Comparison of ENCODE assay signal across 9 cellular contexts in the genomic region with DNA sequence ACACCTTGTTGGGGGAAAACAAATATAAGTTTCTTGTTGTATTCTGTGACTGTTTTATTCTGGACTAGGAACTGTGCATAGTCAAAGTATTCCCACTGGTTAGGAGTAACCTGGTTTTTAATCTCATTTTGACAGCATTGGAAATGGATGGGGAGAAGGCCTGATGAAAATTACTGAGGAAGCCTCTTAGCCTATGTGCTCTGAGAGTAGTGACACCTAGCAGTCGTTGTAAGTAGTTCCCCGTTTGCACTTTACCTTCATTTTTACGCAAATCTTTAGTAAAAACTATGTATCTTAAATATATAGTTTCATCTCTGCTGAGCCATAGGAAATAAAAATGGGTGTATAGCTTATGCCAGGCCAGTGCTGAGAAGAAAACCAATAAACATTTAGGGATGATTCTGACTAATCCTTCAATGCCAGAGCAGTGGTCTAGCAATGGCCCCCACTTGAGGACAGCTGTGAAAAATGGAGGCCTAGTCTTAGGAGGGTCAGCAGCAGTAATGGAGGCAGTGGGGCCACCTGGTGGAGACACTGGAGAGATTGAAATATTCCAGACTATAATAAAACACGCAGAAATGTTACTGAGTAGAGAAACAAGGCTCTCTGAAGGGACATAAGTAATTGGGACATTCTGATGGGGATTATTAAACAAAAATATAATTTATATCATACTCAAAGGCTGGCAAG.
DNase-seq lines count a peak whose midpoint lies in the region; ATAC-seq and TF ChIP-seq lines count a peak whose summit lies in the region.
"Had no signal": no experiment of that assay in that cellular context is flagged by ENCODE, and none has a peak within 500 bp of the region (broad histone marks: within the 10 kb centered on the region; RNA-seq: fewer than 3 reads in every experiment).

No MANE protein-coding gene starts in this region.

- no TSS peak for BruUV-seq in Panc1 (replicated peaks; lab: Mats Ljungman, UMichigan)

- POLR2A ChIA-PET in Panc1 (lab: Charles Lee) = no interaction called here
- POLR2A ChIA-PET in activated CD4-positive, alpha-beta memory T cell treated with anti-CD3 and anti-CD28 coated beads for 36 hours (lab: Charles Lee) = no interaction called here

- H3K4me3 Mint-ChIP-seq in activated CD4-positive, alpha-beta memory T cell treated with anti-CD3 and anti-CD28 coated beads for 36 hours = no peak overlapping the region
- no peak overlapping the region for H3K4me3 Mint-ChIP-seq in CD14-positive monocyte
- H3K4me3 Mint-ChIP-seq: activated B cell treated with CpG ODN at 0.5 μM for 24 hours had no signal

- ATAC-seq in heart left ventricle = no peak
- ATAC-seq in Panc1 = no peak
- no peak for ATAC-seq in foreskin keratinocyte
- no peak for ATAC-seq in HG03095 (IDR thresholded peaks at IDR 0.05; ENCODE audit: unreplicated experiment)

- no peaks in the 10 kb centered on the region for H3K27me3 ChIP-seq in left ventricle myocardium inferior (ENCODE audit: low read depth)
- no peaks in the 10 kb centered on the region for H3K27me3 ChIP-seq in heart left ventricle
- H3K27me3 ChIP-seq in Panc1 (ENCODE audit: control insufficient read depth, insufficient read depth, low read length) = no peaks in the 10 kb centered on the region
- H3K27me3 ChIP-seq in foreskin keratinocyte = no peaks in the 10 kb centered on the region

- in situ Hi-C loops in Panc1 (cut with HindIII; ENCODE audit: low pct_unique_long_range_greater_than_20kb, low sequenced_read_pairs) = no loop called here

- H3K4me3 ChIP-seq in left ventricle myocardium inferior (no peak overlapping the region), heart left ventricle (no peak overlapping the region), Panc1 (ENCODE audit: low read depth in 2 of 2, low read length in 2 of 2) (no peak overlapping the region)

- CTCF ChIA-PET in Panc1 (lab: Charles Lee) = no interaction called here
- CTCF ChIA-PET in activated CD4-positive, alpha-beta memory T cell treated with anti-CD3 and anti-CD28 coated beads for 36 hours (lab: Charles Lee) = interaction anchor here (0.7 kb wide), 1 partner anchor 183 kb away, joined by 3 read pairs; no protein-coding TSS in a partner anchor

- H3K27ac Mint-ChIP-seq in activated CD4-positive, alpha-beta memory T cell treated with anti-CD3 and anti-CD28 coated beads for 36 hours = no peak overlapping the region
- no peak overlapping the region for H3K27ac Mint-ChIP-seq in CD14-positive monocyte
- H3K27ac Mint-ChIP-seq: activated B cell treated with CpG ODN at 0.5 μM for 24 hours had no signal

- no peaks in the 10 kb centered on the region for H3K27me3 Mint-ChIP-seq in activated CD4-positive, alpha-beta memory T cell treated with anti-CD3 and anti-CD28 coated beads for 36 hours
- peaks cover 0 to 2% (median 0%) of the 10 kb centered on the region in 3 donors for H3K27me3 Mint-ChIP-seq in CD14-positive monocyte (ENCODE audit: low read depth in 3 of 3)
- H3K27me3 Mint-ChIP-seq: activated B cell treated with CpG ODN at 0.5 μM for 24 hours had no signal

- no peaks in the 10 kb centered on the region for H3K4me1 Mint-ChIP-seq in activated CD4-positive, alpha-beta memory T cell treated with anti-CD3 and anti-CD28 coated beads for 36 hours (ENCODE audit: low read depth)
- H3K4me1 Mint-ChIP-seq in CD14-positive monocyte = no peaks in the 10 kb centered on the region
- H3K4me1 Mint-ChIP-seq: activated B cell treated with CpG ODN at 0.5 μM for 24 hours had no signal

- 76 to 80% (median 78%) methylated on average over 4 of the region's 4 CpGs for WGBS in heart left ventricle, 4 donors

- TF ChIP-seq CTCF in left ventricle myocardium inferior (IDR thresholded peaks at IDR 0.05; ENCODE audit: borderline replicate concordance) (peak; percentile 22), heart left ventricle (IDR thresholded peaks at IDR 0.05) (peak in 4 of 12 donors; percentile 9 to 37 (median 22)), Panc1 (IDR thresholded peaks at IDR 0.05) (peak; percentile 32), foreskin keratinocyte (conservative IDR thresholded peaks at IDR 0.05) (peak; percentile 63), CD14-positive monocyte (IDR thresholded peaks at IDR 0.05) (no peak)

- intact Hi-C loops in left ventricle myocardium inferior (cut with micrococcal nuclease) = no loop called here
- intact Hi-C loops in heart left ventricle (cut with DNase I) = no loop called here
- intact Hi-C loops in Panc1 (cut with micrococcal nuclease; ENCODE audit: unreplicated experiment) = no loop called here
- intact Hi-C loops in activated CD4-positive, alpha-beta memory T cell treated with anti-CD3 and anti-CD28 coated beads for 36 hours (cut with micrococcal nuclease) = no loop called here
- intact Hi-C loops in CD14-positive monocyte (cut with micrococcal nuclease) = no loop called here

- no peak for TF ChIP-seq POLR2A in heart left ventricle (IDR thresholded peaks at IDR 0.05)

- no peaks in the 10 kb centered on the region for H3K36me3 Mint-ChIP-seq in activated CD4-positive, alpha-beta memory T cell treated with anti-CD3 and anti-CD28 coated beads for 36 hours
- no peaks in the 10 kb centered on the region for H3K36me3 Mint-ChIP-seq in CD14-positive monocyte

- H3K27ac ChIP-seq in left ventricle myocardium inferior (replicated peaks) = no peak overlapping the region
- no peak overlapping the region for H3K27ac ChIP-seq in heart left ventricle
- H3K27ac ChIP-seq in Panc1 (ENCODE audit: low read length) = no peak overlapping the region
- no peak overlapping the region for H3K27ac ChIP-seq in foreskin keratinocyte

- peaks cover 8% of the 10 kb centered on the region for H3K9me3 ChIP-seq in left ventricle myocardium inferior (replicated peaks)
- peaks cover 0 to 7% (median 0%) of the 10 kb centered on the region in 12 donors for H3K9me3 ChIP-seq in heart left ventricle
- no peaks in the 10 kb centered on the region; the same call in 1 of the 2 replicates for H3K9me3 ChIP-seq in Panc1 (ENCODE audit: control insufficient read depth, insufficient read depth, low read depth, low read length)

- H3K4me1 ChIP-seq in left ventricle myocardium inferior (no peaks in the 10 kb centered on the region), heart left ventricle (no peaks in the 10 kb centered on the region), Panc1 (ENCODE audit: control insufficient read depth, insufficient read depth, low read length) (no peaks in the 10 kb centered on the region), foreskin keratinocyte (no peaks in the 10 kb centered on the region)

- H3K9me3 Mint-ChIP-seq in activated CD4-positive, alpha-beta memory T cell treated with anti-CD3 and anti-CD28 coated beads for 36 hours = peaks cover 22% of the 10 kb centered on the region
- H3K9me3 Mint-ChIP-seq in CD14-positive monocyte = peaks cover 0 to 3% (median 0%) of the 10 kb centered on the region in 7 donors

- no peaks in the 10 kb centered on the region for H3K36me3 ChIP-seq in left ventricle myocardium inferior
- H3K36me3 ChIP-seq in heart left ventricle = no peaks in the 10 kb centered on the region
- no peaks in the 10 kb centered on the region for H3K36me3 ChIP-seq in Panc1 (ENCODE audit: control insufficient read depth, insufficient read depth, low read length)

- DNase-seq in left ventricle myocardium inferior (no peak), heart left ventricle (no peak), Panc1 (ENCODE audit: low read depth, low spot score) (no peak), foreskin keratinocyte (peak in 1 of 2 donors; percentile 5), CD14-positive monocyte (ENCODE audit: low spot score) (no peak)
- no peak for DNase-seq in activated CD4-positive, alpha-beta memory T cell treated with anti-CD3 and anti-CD28 coated beads for 36 hours
- no peak for DNase-seq in activated CD8-positive, alpha-beta memory T cell treated with anti-CD3 and anti-CD28 coated beads, Interleukin-2, amount 50 U/mL, for 48 hours
- DNase-seq: activated B cell treated with CpG ODN at 0.5 μM for 24 hours had no signal
